1 cellular context compared by ENCODE assay signal in genomic region chr20:51554538-51555165, GRCh38.
TF ChIP-seq lines count a peak whose summit lies in the region.

No MANE protein-coding gene starts in this region.

TF ChIP-seq in GM12878, 131 proteins besides CTCF, POLR2A, EP300 and RAD21 (continued from another document):
- TF ChIP-seq STAT1 (conservative IDR thresholded peaks at IDR 0.05) (no peak), POU2F2 (IDR thresholded peaks at IDR 0.05; ENCODE audit: borderline replicate concordance, low read depth, low read length) (no peak), SIX5 (IDR thresholded peaks at IDR 0.05; ENCODE audit: low read depth, low read length, severe bottlenecking) (no peak), ZBED1 (IDR thresholded peaks at IDR 0.05; ENCODE audit: borderline replicate concordance) (no peak), FOS (IDR thresholded peaks at IDR 0.05; ENCODE audit: borderline replicate concordance, extremely low read depth, insufficient read length) (no peak), IKZF2 (IDR thresholded peaks at IDR 0.05) (peak in 1 of 2 experiments; percentile 28; a peak in 1 of 4 replicates), CEBPZ (IDR thresholded peaks at IDR 0.05; ENCODE audit: low read depth, low read length) (no peak), FOXM1 (IDR thresholded peaks at IDR 0.05; ENCODE audit: low read depth, low read length) (no peak), BHLHE40 (IDR thresholded peaks at IDR 0.05; ENCODE audit: borderline replicate concordance in 1 of 2, low read depth in 2 of 2, low read length in 1 of 2) (peak; percentile 83 to 84), TBL1XR1 (IDR thresholded peaks at IDR 0.05; ENCODE audit: low read depth, low read length) (no peak), SMAD5 (IDR thresholded peaks at IDR 0.05; ENCODE audit: low read depth) (no peak), RAD51 (IDR thresholded peaks at IDR 0.05) (no peak), SRF (IDR thresholded peaks at IDR 0.05; ENCODE audit: low read depth in 2 of 2, low read length in 2 of 2) (no peak), RFX5 (IDR thresholded peaks at IDR 0.05; ENCODE audit: low read depth, low read length) (no peak), NR2F1 (conservative IDR thresholded peaks at IDR 0.05) (no peak), RUNX3 (IDR thresholded peaks at IDR 0.05; ENCODE audit: low read length) (peak; percentile 29; the same call in 1 of the 2 replicates), YBX1 (IDR thresholded peaks at IDR 0.05) (no peak), ATF7 (IDR thresholded peaks at IDR 0.05; ENCODE audit: low read depth) (no peak), IKZF1 (conservative IDR thresholded peaks at IDR 0.05) (peak; percentile 21; the same call in 1 of the 2 replicates), MTA3 (IDR thresholded peaks at IDR 0.05; ENCODE audit: borderline replicate concordance, low read length) (no peak), JUND (IDR thresholded peaks at IDR 0.05; ENCODE audit: low read depth, low read length) (no peak), SMAD1 (IDR thresholded peaks at IDR 0.05; ENCODE audit: low read depth, partially characterized antibody) (no peak), KLF5 (IDR thresholded peaks at IDR 0.05; ENCODE audit: partially characterized antibody) (no peak), SREBF2 (IDR thresholded peaks at IDR 0.05; ENCODE audit: low read length) (no peak), RBBP5 (conservative IDR thresholded peaks at IDR 0.05) (no peak), NFXL1 (IDR thresholded peaks at IDR 0.05; ENCODE audit: borderline replicate concordance) (no peak), PAX8 (IDR thresholded peaks at IDR 0.05) (no peak), MTA2 (IDR thresholded peaks at IDR 0.05; ENCODE audit: low read depth) (no peak), TCF7 (IDR thresholded peaks at IDR 0.05; ENCODE audit: borderline replicate concordance) (no peak), E4F1 (IDR thresholded peaks at IDR 0.05; ENCODE audit: borderline replicate concordance, partially characterized antibody) (no peak), SMC3 (IDR thresholded peaks at IDR 0.05; ENCODE audit: borderline replicate concordance, low read length) (no peak), BRCA1 (IDR thresholded peaks at IDR 0.05; ENCODE audit: low read depth, low read length) (no peak), ZZZ3 (IDR thresholded peaks at IDR 0.05; ENCODE audit: control insufficient read depth, insufficient read length, low read depth) (no peak), USF2 (IDR thresholded peaks at IDR 0.05; ENCODE audit: borderline replicate concordance, low read depth, low read length) (no peak), NR2C1 (IDR thresholded peaks at IDR 0.05) (no peak), PAX5 (IDR thresholded peaks at IDR 0.05; ENCODE audit: borderline replicate concordance, low read depth, low read length) (peak; percentile 37; the same call in 1 of the 2 replicates), BCL11A (IDR thresholded peaks at IDR 0.05; ENCODE audit: low read depth, low read length) (peak; percentile 62; the same call in 1 of the 2 replicates), MYB (IDR thresholded peaks at IDR 0.05; ENCODE audit: borderline replicate concordance, low read depth, low read length) (no peak)
- TF ChIP-seq, protein P1, sequence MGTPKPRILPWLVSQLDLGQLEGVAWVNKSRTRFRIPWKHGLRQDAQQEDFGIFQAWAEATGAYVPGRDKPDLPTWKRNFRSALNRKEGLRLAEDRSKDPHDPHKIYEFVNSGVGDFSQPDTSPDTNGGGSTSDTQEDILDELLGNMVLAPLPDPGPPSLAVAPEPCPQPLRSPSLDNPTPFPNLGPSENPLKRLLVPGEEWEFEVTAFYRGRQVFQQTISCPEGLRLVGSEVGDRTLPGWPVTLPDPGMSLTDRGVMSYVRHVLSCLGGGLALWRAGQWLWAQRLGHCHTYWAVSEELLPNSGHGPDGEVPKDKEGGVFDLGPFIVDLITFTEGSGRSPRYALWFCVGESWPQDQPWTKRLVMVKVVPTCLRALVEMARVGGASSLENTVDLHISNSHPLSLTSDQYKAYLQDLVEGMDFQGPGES (IDR thresholded peaks at IDR 0.05), result no peak
- TF ChIP-seq, protein P2, sequence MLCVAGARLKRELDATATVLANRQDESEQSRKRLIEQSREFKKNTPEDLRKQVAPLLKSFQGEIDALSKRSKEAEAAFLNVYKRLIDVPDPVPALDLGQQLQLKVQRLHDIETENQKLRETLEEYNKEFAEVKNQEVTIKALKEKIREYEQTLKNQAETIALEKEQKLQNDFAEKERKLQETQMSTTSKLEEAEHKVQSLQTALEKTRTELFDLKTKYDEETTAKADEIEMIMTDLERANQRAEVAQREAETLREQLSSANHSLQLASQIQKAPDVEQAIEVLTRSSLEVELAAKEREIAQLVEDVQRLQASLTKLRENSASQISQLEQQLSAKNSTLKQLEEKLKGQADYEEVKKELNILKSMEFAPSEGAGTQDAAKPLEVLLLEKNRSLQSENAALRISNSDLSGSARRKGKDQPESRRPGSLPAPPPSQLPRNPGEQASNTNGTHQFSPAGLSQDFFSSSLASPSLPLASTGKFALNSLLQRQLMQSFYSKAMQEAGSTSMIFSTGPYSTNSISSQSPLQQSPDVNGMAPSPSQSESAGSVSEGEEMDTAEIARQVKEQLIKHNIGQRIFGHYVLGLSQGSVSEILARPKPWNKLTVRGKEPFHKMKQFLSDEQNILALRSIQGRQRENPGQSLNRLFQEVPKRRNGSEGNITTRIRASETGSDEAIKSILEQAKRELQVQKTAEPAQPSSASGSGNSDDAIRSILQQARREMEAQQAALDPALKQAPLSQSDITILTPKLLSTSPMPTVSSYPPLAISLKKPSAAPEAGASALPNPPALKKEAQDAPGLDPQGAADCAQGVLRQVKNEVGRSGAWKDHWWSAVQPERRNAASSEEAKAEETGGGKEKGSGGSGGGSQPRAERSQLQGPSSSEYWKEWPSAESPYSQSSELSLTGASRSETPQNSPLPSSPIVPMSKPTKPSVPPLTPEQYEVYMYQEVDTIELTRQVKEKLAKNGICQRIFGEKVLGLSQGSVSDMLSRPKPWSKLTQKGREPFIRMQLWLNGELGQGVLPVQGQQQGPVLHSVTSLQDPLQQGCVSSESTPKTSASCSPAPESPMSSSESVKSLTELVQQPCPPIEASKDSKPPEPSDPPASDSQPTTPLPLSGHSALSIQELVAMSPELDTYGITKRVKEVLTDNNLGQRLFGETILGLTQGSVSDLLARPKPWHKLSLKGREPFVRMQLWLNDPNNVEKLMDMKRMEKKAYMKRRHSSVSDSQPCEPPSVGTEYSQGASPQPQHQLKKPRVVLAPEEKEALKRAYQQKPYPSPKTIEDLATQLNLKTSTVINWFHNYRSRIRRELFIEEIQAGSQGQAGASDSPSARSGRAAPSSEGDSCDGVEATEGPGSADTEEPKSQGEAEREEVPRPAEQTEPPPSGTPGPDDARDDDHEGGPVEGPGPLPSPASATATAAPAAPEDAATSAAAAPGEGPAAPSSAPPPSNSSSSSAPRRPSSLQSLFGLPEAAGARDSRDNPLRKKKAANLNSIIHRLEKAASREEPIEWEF (IDR thresholded peaks at IDR 0.05; ENCODE audit: insufficient replicate concordance, low read depth, low read length), result no peak
- TF ChIP-seq, protein P3, sequence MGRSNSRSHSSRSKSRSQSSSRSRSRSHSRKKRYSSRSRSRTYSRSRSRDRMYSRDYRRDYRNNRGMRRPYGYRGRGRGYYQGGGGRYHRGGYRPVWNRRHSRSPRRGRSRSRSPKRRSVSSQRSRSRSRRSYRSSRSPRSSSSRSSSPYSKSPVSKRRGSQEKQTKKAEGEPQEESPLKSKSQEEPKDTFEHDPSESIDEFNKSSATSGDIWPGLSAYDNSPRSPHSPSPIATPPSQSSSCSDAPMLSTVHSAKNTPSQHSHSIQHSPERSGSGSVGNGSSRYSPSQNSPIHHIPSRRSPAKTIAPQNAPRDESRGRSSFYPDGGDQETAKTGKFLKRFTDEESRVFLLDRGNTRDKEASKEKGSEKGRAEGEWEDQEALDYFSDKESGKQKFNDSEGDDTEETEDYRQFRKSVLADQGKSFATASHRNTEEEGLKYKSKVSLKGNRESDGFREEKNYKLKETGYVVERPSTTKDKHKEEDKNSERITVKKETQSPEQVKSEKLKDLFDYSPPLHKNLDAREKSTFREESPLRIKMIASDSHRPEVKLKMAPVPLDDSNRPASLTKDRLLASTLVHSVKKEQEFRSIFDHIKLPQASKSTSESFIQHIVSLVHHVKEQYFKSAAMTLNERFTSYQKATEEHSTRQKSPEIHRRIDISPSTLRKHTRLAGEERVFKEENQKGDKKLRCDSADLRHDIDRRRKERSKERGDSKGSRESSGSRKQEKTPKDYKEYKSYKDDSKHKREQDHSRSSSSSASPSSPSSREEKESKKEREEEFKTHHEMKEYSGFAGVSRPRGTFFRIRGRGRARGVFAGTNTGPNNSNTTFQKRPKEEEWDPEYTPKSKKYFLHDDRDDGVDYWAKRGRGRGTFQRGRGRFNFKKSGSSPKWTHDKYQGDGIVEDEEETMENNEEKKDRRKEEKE (IDR thresholded peaks at IDR 0.05), result no peak
- TF ChIP-seq, protein P4, sequence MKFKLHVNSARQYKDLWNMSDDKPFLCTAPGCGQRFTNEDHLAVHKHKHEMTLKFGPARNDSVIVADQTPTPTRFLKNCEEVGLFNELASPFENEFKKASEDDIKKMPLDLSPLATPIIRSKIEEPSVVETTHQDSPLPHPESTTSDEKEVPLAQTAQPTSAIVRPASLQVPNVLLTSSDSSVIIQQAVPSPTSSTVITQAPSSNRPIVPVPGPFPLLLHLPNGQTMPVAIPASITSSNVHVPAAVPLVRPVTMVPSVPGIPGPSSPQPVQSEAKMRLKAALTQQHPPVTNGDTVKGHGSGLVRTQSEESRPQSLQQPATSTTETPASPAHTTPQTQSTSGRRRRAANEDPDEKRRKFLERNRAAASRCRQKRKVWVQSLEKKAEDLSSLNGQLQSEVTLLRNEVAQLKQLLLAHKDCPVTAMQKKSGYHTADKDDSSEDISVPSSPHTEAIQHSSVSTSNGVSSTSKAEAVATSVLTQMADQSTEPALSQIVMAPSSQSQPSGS (IDR thresholded peaks at IDR 0.05; ENCODE audit: low read length), result 0 out of 2 replicates have a peak, but pooled peaks have one; percentile 22
- TF ChIP-seq, protein P5, sequence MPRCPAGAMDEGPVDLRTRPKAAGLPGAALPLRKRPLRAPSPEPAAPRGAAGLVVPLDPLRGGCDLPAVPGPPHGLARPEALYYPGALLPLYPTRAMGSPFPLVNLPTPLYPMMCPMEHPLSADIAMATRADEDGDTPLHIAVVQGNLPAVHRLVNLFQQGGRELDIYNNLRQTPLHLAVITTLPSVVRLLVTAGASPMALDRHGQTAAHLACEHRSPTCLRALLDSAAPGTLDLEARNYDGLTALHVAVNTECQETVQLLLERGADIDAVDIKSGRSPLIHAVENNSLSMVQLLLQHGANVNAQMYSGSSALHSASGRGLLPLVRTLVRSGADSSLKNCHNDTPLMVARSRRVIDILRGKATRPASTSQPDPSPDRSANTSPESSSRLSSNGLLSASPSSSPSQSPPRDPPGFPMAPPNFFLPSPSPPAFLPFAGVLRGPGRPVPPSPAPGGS (IDR thresholded peaks at IDR 0.05; ENCODE audit: borderline replicate concordance, insufficient read depth, low read depth, low read length, poor library complexity, severe bottlenecking), result no peak
